Comparison of ENCODE assay signal across 28 cellular contexts in genomic region chr4:17787315-17787714, GRCh38. TPM values are rescaled to one million over a fixed set of nuclear protein-coding genes. Genes with fewer than 3 reads are reported as not detected.
DNase-seq lines count a peak whose midpoint lies in the region; ATAC-seq, FAIRE-seq and TF ChIP-seq lines count a peak whose summit lies in the region.
"Had no signal": no experiment of that assay in that cellular context is flagged by ENCODE, and none has a peak within 500 bp of the region (broad histone marks: within the 10 kb centered on the region; RNA-seq: fewer than 3 reads in every experiment).

No MANE protein-coding gene starts in this region.

- no peak for TF ChIP-seq CTCF in astrocyte (IDR thresholded peaks at IDR 0.05; ENCODE audit: insufficient read depth, low read depth, low read length)
- no peak for TF ChIP-seq CTCF in kidney epithelial cell (IDR thresholded peaks at IDR 0.05; ENCODE audit: insufficient read depth, low read length, poor library complexity, severe bottlenecking)

- no peaks in the 10 kb centered on the region for H3K27me3 ChIP-seq in BLaER1 treated with 17β-estradiol and CSF1 and Interleukin-3, amounts not matched to agents 10 nM and 100 nM
- H3K27me3 ChIP-seq in astrocyte (ENCODE audit: insufficient read depth, low read length) (no peaks in the 10 kb centered on the region), kidney epithelial cell (ENCODE audit: control insufficient read depth, insufficient read depth, low read length) (no peaks in the 10 kb centered on the region)
- H3K27me3 ChIP-seq: dorsolateral prefrontal cortex, suprapubic skin, vagina had no signal

- no peaks in the 10 kb centered on the region for H3K27me3 Mint-ChIP-seq in astrocyte (ENCODE audit: low read depth, unreplicated experiment)
- H3K27me3 Mint-ChIP-seq: activated naive CD8-positive, alpha-beta T cell had no signal

- no peaks in the 10 kb centered on the region for H3K9me3 Mint-ChIP-seq in astrocyte (ENCODE audit: unreplicated experiment)
- H3K9me3 Mint-ChIP-seq: activated B cell treated with CpG ODN at 0.5 μM for 24 hours; CD8-positive, alpha-beta T cell; neural crest cell had no signal

- H3K9ac ChIP-seq in BLaER1 treated with 17β-estradiol and CSF1 and Interleukin-3, amounts not matched to agents 10 nM and 100 nM: no peak overlapping the region
- H3K9ac ChIP-seq in astrocyte (ENCODE audit: low read length): no peak overlapping the region

- FAIRE-seq in astrocyte (lab: Jason Lieb, UNC): no peak
- FAIRE-seq: frontal cortex had no signal

- ATAC-seq in HG03520 (IDR thresholded peaks at IDR 0.05; ENCODE audit: unreplicated experiment) (no peak), HG03432 (IDR thresholded peaks at IDR 0.05; ENCODE audit: unreplicated experiment) (no peak), GM21529 (IDR thresholded peaks at IDR 0.05; ENCODE audit: unreplicated experiment) (no peak)
- ATAC-seq: CD8-positive, alpha-beta T cell; left colon had no signal

- no peak overlapping the region for H2AFZ ChIP-seq in astrocyte (ENCODE audit: low read depth, low read length)
- H2AFZ ChIP-seq: PC-9 had no signal

- H4K20me1 ChIP-seq in BLaER1 treated with 17β-estradiol and CSF1 and Interleukin-3, amounts not matched to agents 10 nM and 100 nM: no peaks in the 10 kb centered on the region
- no peaks in the 10 kb centered on the region for H4K20me1 ChIP-seq in astrocyte (ENCODE audit: insufficient read depth, low read length)

- H3K27ac Mint-ChIP-seq in astrocyte (ENCODE audit: unreplicated experiment): peak overlapping the region; percentile 55
- H3K27ac Mint-ChIP-seq: activated B cell treated with CpG ODN at 0.5 μM for 24 hours; activated naive CD8-positive, alpha-beta T cell; CD8-positive, alpha-beta T cell had no signal

- no peaks in the 10 kb centered on the region for H3K79me2 ChIP-seq in astrocyte (ENCODE audit: insufficient read depth, low read length)

- peaks cover 7 to 32% (median 19%) of the 10 kb centered on the region in 11 experiments for H3K36me3 ChIP-seq in BLaER1 treated with 17β-estradiol and CSF1 and Interleukin-3, amounts not matched to agents 10 nM and 100 nM
- no peaks in the 10 kb centered on the region for H3K36me3 ChIP-seq in astrocyte (ENCODE audit: insufficient read depth, low read length)
- H3K36me3 ChIP-seq in kidney epithelial cell (ENCODE audit: control insufficient read depth, insufficient read depth, low read length): no peaks in the 10 kb centered on the region
- H3K36me3 ChIP-seq: prostate gland, suprapubic skin had no signal

- H3K4me3 ChIP-seq in BLaER1 treated with 17β-estradiol and CSF1 and Interleukin-3, amounts not matched to agents 10 nM and 100 nM: no peak overlapping the region
- no peak overlapping the region for H3K4me3 ChIP-seq in astrocyte (ENCODE audit: insufficient read depth, low read depth, low read length)
- no peak overlapping the region for H3K4me3 ChIP-seq in kidney epithelial cell (ENCODE audit: low read depth, low read length)
- H3K4me3 ChIP-seq: dorsolateral prefrontal cortex, PC-9, prostate gland, suprapubic skin, vagina had no signal

- H3K4me1 ChIP-seq in BLaER1 treated with 17β-estradiol and CSF1 and Interleukin-3, amounts not matched to agents 10 nM and 100 nM: peaks cover 0 to 23% (median 20%) of the 10 kb centered on the region in 10 experiments; a peak in 17 of 20 replicates
- H3K4me1 ChIP-seq in astrocyte (ENCODE audit: insufficient read depth, low read length): peaks cover 5% of the 10 kb centered on the region
- H3K4me1 ChIP-seq: prostate gland, suprapubic skin, vagina had no signal

- H3K4me1 Mint-ChIP-seq in astrocyte (ENCODE audit: low read depth, unreplicated experiment): peaks cover 28% of the 10 kb centered on the region

- no peak overlapping the region for H3K4me3 Mint-ChIP-seq in astrocyte (ENCODE audit: unreplicated experiment)
- H3K4me3 Mint-ChIP-seq: activated B cell treated with CpG ODN at 0.5 μM for 24 hours; activated naive CD8-positive, alpha-beta T cell; CD8-positive, alpha-beta T cell; neural crest cell had no signal

- H3K9me3 ChIP-seq in BLaER1 treated with 17β-estradiol and CSF1 and Interleukin-3, amounts not matched to agents 10 nM and 100 nM (replicated peaks in 1 of 11): peaks cover 0 to 14% (median 6%) of the 10 kb centered on the region in 11 experiments; a peak in 12 of 22 replicates
- H3K9me3 ChIP-seq in astrocyte (ENCODE audit: insufficient read depth, low read depth, low read length): no peaks in the 10 kb centered on the region
- H3K9me3 ChIP-seq: prostate gland, suprapubic skin, vagina had no signal

- H3K4me2 ChIP-seq in BLaER1 treated with 17β-estradiol and CSF1 and Interleukin-3, amounts not matched to agents 10 nM and 100 nM: peak overlapping the region in 8 of 11 experiments; percentile 17 to 70 (median 53); a peak in 13 of 22 replicates
- H3K4me2 ChIP-seq in astrocyte (ENCODE audit: low read length): peak overlapping the region; percentile 11
- H3K4me2 ChIP-seq: PC-9 had no signal

- DNase-seq in LHCN-M2 (ENCODE audit: low read depth) (peak; percentile 49), astrocyte (ENCODE audit: low read depth) (peak; percentile 50), kidney epithelial cell (ENCODE audit: low read depth) (peak; percentile 39), NCI-H2171 (lab: John Stamatoyannopoulos, UW) (no peak)
- DNase-seq: activated B cell treated with CpG ODN at 0.5 μM for 24 hours; CD8-positive, alpha-beta T cell; DMS79 treated with DMSO at 0.1 percent for 48 hours; dorsolateral prefrontal cortex; GOT3; Kasumi-1; left colon; midbrain; NCI-H1417 treated with DMSO at 0.1 percent for 48 hours; NCI-H774; PC-9 had no signal

- no peaks in the 10 kb centered on the region for H3K36me3 Mint-ChIP-seq in astrocyte (ENCODE audit: low read depth, unreplicated experiment)

- H3K27ac ChIP-seq in BLaER1 treated with 17β-estradiol and CSF1 and Interleukin-3, amounts not matched to agents 10 nM and 100 nM: peak overlapping the region in 2 of 11 experiments; percentile 56 to 64; a peak in 4 of 22 replicates
- no peak overlapping the region for H3K27ac ChIP-seq in astrocyte (ENCODE audit: low read depth, low read length)
- H3K27ac ChIP-seq: dorsolateral prefrontal cortex, epithelial cell of prostate, PC-9, prostate gland, suprapubic skin, vagina had no signal

RNA-seq across cellular contexts. Expression of gene FAM184B, which starts 5.9 kb away (rescaled TPM):
- total RNA-seq in LHCN-M2 (2014; rRNA removed): not detected in 2 replicates
- polyA plus RNA-seq in LHCN-M2 (2012): not detected
- total RNA-seq in astrocyte: 0.46 and 0.54 TPM in 2 replicates
- total RNA-seq in kidney epithelial cell: under 0.01 TPM in 2 replicates
- total RNA-seq: CD8-positive, alpha-beta T cell; PC-9; SK-MEL-5; T-helper 2 cell treated with Interferon-gamma antibody and Interleukin-4, amounts not matched to agents 100 ng/mL and 5 ng/mL, for 36 hours; vagina had no signal

RNA-seq across cellular contexts. Expression of gene DCAF16, which starts 23.2 kb away (rescaled TPM):
- 13.7 and 17.7 TPM in 2 replicates for total RNA-seq in LHCN-M2 (2014; rRNA removed)
- 5.2 TPM for polyA plus RNA-seq in LHCN-M2 (2012)
- 29.0 and 32.7 TPM in 2 replicates for total RNA-seq in astrocyte
- 18.7 and 26.8 TPM in 2 replicates for total RNA-seq in kidney epithelial cell

RNA-seq across cellular contexts. Expression of gene NCAPG, which starts 23.5 kb away (rescaled TPM):
- total RNA-seq in LHCN-M2 (2014; rRNA removed) (83.7 and 84.6 TPM in 2 replicates), astrocyte (2.6 and 4.7 TPM in 2 replicates), kidney epithelial cell (2.7 and 6.2 TPM in 2 replicates)
- polyA plus RNA-seq in LHCN-M2 (2012): 12.8 TPM

Comparison
In these comparisons a context has a peak if more than half of its experiments do, and no peak if none do; other contexts are left out.
1. RNA of gene NCAPG, which starts 23.5 kb away (total RNA-seq): 83.7 to 84.6 TPM in LHCN-M2; 2.7 to 6.2 TPM in kidney epithelial cell and 2.6 to 4.7 TPM in astrocyte; every median in the first group is over 10 times any median in the second.